Comparison of ENCODE assay signal across 10 cellular contexts in the genomic region with DNA sequence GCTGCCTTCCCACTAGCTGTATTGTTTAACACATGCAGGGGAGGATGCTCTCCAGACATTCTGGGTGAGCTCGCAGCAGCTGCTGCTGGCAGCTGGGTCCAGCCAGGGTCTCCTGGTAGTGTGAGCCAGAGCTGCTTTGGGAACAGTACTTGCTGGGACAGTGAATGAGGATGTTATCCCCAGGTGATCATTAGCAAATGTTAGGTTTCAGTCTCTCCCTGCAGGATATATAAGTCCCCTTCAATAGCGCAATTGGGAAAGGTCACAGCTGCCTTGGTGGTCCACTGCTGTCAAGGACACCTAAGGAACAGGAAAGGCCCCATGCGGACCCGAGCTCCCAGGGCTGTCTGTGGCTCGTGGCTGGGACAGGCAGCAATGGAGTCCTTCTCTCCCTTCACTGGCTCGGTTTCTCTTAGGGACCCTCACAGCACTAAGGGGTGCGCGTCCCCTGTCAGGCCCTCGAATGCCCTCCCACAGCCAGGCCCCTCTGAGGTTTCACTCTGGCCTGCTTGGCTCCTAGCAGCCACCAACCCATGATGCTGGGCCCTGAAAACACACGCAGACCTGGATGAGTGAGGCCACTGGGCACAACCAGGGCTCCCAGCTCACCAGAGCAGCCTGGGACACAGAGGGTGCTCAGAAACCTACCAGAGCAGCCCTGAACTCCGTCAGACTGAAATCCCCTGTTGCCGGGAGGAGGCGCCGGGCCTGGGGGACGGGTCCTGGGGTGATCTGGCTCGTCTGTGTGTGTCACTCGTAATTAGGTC.
A peak's percentile ranks its signal among the peaks of the same experiment; 100 is the strongest.
DNase-seq lines count a peak whose midpoint lies in the region; ATAC-seq and TF ChIP-seq lines count a peak whose summit lies in the region.
"Had no signal": no experiment of that assay in that cellular context is flagged by ENCODE, and none has a peak within 500 bp of the region (broad histone marks: within the 10 kb centered on the region; RNA-seq: fewer than 3 reads in every experiment).

No MANE protein-coding gene starts in this region.

- H3K36me3 Mint-ChIP-seq in WTC11 (no peaks in the 10 kb centered on the region), Calu3 (ENCODE audit: insufficient read depth, unreplicated experiment) (peaks cover 29% of the 10 kb centered on the region)
- H3K36me3 Mint-ChIP-seq in stimulated activated effector memory CD8-positive, alpha-beta T cell treated with anti-CD3 and anti-CD28 coated beads, Interleukin-12 subunit alpha, Interleukin-12 subunit beta, amount 100 ng/mL, for 72 hours: no peaks in the 10 kb centered on the region
- no peaks in the 10 kb centered on the region for H3K36me3 Mint-ChIP-seq in CD8-positive, alpha-beta memory T cell
- H3K36me3 Mint-ChIP-seq: memory B cell had no signal

- H3K4me1 Mint-ChIP-seq in WTC11 (peaks cover 78% of the 10 kb centered on the region), Calu3 (ENCODE audit: low read depth, unreplicated experiment) (no peaks in the 10 kb centered on the region)
- H3K4me1 Mint-ChIP-seq in stimulated activated effector memory CD8-positive, alpha-beta T cell treated with anti-CD3 and anti-CD28 coated beads, Interleukin-12 subunit alpha, Interleukin-12 subunit beta, amount 100 ng/mL, for 72 hours: peaks cover 10% of the 10 kb centered on the region
- peaks cover 0 to 4% (median 0%) of the 10 kb centered on the region in 3 donors for H3K4me1 Mint-ChIP-seq in CD8-positive, alpha-beta memory T cell

- peak overlapping the region; percentile 88 for H3K27ac Mint-ChIP-seq in WTC11
- no peak overlapping the region for H3K27ac Mint-ChIP-seq in stimulated activated effector memory CD8-positive, alpha-beta T cell treated with anti-CD3 and anti-CD28 coated beads, Interleukin-12 subunit alpha, Interleukin-12 subunit beta, amount 100 ng/mL, for 72 hours
- no peak overlapping the region for H3K27ac Mint-ChIP-seq in Calu3 (ENCODE audit: unreplicated experiment)
- no peak overlapping the region for H3K27ac Mint-ChIP-seq in CD8-positive, alpha-beta memory T cell
- H3K27ac Mint-ChIP-seq: activated CD8-positive, alpha-beta T cell treated with anti-CD3 and anti-CD28 coated beads for 36 hours; memory B cell had no signal

- no peak overlapping the region for H3K4me3 Mint-ChIP-seq in WTC11
- no peak overlapping the region for H3K4me3 Mint-ChIP-seq in stimulated activated effector memory CD8-positive, alpha-beta T cell treated with anti-CD3 and anti-CD28 coated beads, Interleukin-12 subunit alpha, Interleukin-12 subunit beta, amount 100 ng/mL, for 72 hours
- H3K4me3 Mint-ChIP-seq in Calu3 (ENCODE audit: low read depth, unreplicated experiment): no peak overlapping the region
- no peak overlapping the region for H3K4me3 Mint-ChIP-seq in CD8-positive, alpha-beta memory T cell
- H3K4me3 Mint-ChIP-seq: activated CD8-positive, alpha-beta T cell treated with anti-CD3 and anti-CD28 coated beads for 36 hours; memory B cell had no signal

- DNase-seq in WTC11 (ENCODE audit: low spot score): no peak
- DNase-seq in right cardiac atrium: no peak
- DNase-seq in stimulated activated effector memory CD8-positive, alpha-beta T cell treated with anti-CD3 and anti-CD28 coated beads, Interleukin-12 subunit alpha, Interleukin-12 subunit beta, amount 100 ng/mL, for 72 hours (ENCODE audit: low spot score in 2 of 2): no peak
- no peak for DNase-seq in Calu3
- no peak for DNase-seq in CD8-positive, alpha-beta memory T cell
- DNase-seq: activated CD8-positive, alpha-beta T cell treated with anti-CD3 and anti-CD28 coated beads for 36 hours; NCI-H446 had no signal

- ATAC-seq in WTC11 (peak; percentile 63), right cardiac atrium (peak in 1 of 2 donors; percentile 28), HG03097 (IDR thresholded peaks at IDR 0.05; ENCODE audit: low FRiP score, unreplicated experiment) (no peak)
- peak; percentile 31 for ATAC-seq in stimulated activated effector memory CD8-positive, alpha-beta T cell treated with anti-CD3 and anti-CD28 coated beads, Interleukin-12 subunit alpha, Interleukin-12 subunit beta, amount 100 ng/mL, for 72 hours
- ATAC-seq: activated CD8-positive, alpha-beta T cell treated with anti-CD3 and anti-CD28 coated beads for 36 hours had no signal

- POLR2A ChIA-PET in HEK293 (lab: Yijun Ruan, JAX): no interaction called here
- POLR2A ChIA-PET in WTC11 (lab: Charles Lee): interaction anchor here (0.6 kb wide), 1 partner anchor 22 kb away, joined by 3 read pairs; no protein-coding TSS in a partner anchor
- POLR2A ChIA-PET in CD8-positive, alpha-beta memory T cell (lab: Charles Lee): no interaction called here

- CTCF ChIA-PET in HEK293 (lab: Yijun Ruan, JAX): interaction anchor here (0.7 kb wide), 1 partner anchor 16 kb away, joined by 3 read pairs; no protein-coding TSS in a partner anchor
- CTCF ChIA-PET in WTC11 (lab: Charles Lee): interaction anchor here (0.6 to 2.7 kb wide), 4 partner anchors 35 to 372 kb away, joined by 3 to 21 read pairs (median 4); no protein-coding TSS in a partner anchor
- CTCF ChIA-PET in Calu3 (lab: Charles Lee): no interaction called here
- CTCF ChIA-PET in CD8-positive, alpha-beta memory T cell (lab: Charles Lee): no interaction called here

- H3K27me3 ChIP-seq in right cardiac atrium (ENCODE audit: control insufficient read depth, insufficient read depth): no peaks in the 10 kb centered on the region
- no peaks in the 10 kb centered on the region for H3K27me3 ChIP-seq in CD8-positive, alpha-beta memory T cell (ENCODE audit: insufficient read depth, low read length, poor library complexity, severe bottlenecking)

- H3K9me3 Mint-ChIP-seq in WTC11 (no peaks in the 10 kb centered on the region), Calu3 (ENCODE audit: low read depth, unreplicated experiment) (no peaks in the 10 kb centered on the region)
- H3K9me3 Mint-ChIP-seq in stimulated activated effector memory CD8-positive, alpha-beta T cell treated with anti-CD3 and anti-CD28 coated beads, Interleukin-12 subunit alpha, Interleukin-12 subunit beta, amount 100 ng/mL, for 72 hours: no peaks in the 10 kb centered on the region
- H3K9me3 Mint-ChIP-seq in CD8-positive, alpha-beta memory T cell: no peaks in the 10 kb centered on the region
- H3K9me3 Mint-ChIP-seq: activated CD8-positive, alpha-beta T cell treated with anti-CD3 and anti-CD28 coated beads for 36 hours; memory B cell had no signal

- no peak for TF ChIP-seq CTCF in HEK293 (tag by site-specific recombination; IDR thresholded peaks at IDR 0.05)
- TF ChIP-seq CTCF in WTC11 (IDR thresholded peaks at IDR 0.05): no peak
- TF ChIP-seq CTCF in Calu3 (IDR thresholded peaks at IDR 0.05; ENCODE audit: unreplicated experiment): no peak

- H3K4me3 ChIP-seq in HEK293 (ENCODE audit: low read depth, low read length): no peak overlapping the region
- H3K4me3 ChIP-seq in right cardiac atrium (ENCODE audit: low read length): no peak overlapping the region
- no peak overlapping the region for H3K4me3 ChIP-seq in CD8-positive, alpha-beta memory T cell (ENCODE audit: low read length)

- H3K27me3 Mint-ChIP-seq in WTC11 (ENCODE audit: low read depth) (no peaks in the 10 kb centered on the region), Calu3 (ENCODE audit: unreplicated experiment) (no peaks in the 10 kb centered on the region)
- H3K27me3 Mint-ChIP-seq in CD8-positive, alpha-beta memory T cell: peaks cover 8 to 13% of the 10 kb centered on the region in 2 donors

- 83% methylated on average over 17 of the region's 17 CpGs for WGBS in right cardiac atrium

- H3K9me3 ChIP-seq in HEK293 (ENCODE audit: control insufficient read depth, insufficient read depth, low read depth, low read length) (no peaks in the 10 kb centered on the region), right cardiac atrium (ENCODE audit: control insufficient read depth, low read length) (no peaks in the 10 kb centered on the region)
- H3K9me3 ChIP-seq in CD8-positive, alpha-beta memory T cell (ENCODE audit: low read length): no peaks in the 10 kb centered on the region

- H3K36me3 ChIP-seq in HEK293 (ENCODE audit: control insufficient read depth in 2 of 2, insufficient read depth in 1 of 2, low read length in 2 of 2): no peaks in the 10 kb centered on the region; a peak in 1 of 3 replicates
- H3K36me3 ChIP-seq in CD8-positive, alpha-beta memory T cell (ENCODE audit: insufficient read depth, low read length): no peaks in the 10 kb centered on the region

- intact Hi-C loops in right cardiac atrium (cut with DNase I): no loop called here
- intact Hi-C loops in Calu3 (cut with micrococcal nuclease; ENCODE audit: unreplicated experiment): no loop called here

- no TSS peak for BruUV-seq in Calu3 (replicated peaks; lab: Mats Ljungman, UMichigan)

- H3K4me1 ChIP-seq in HEK293 (ENCODE audit: control insufficient read depth, insufficient read depth, low read length) (peaks cover 13% of the 10 kb centered on the region; the same call in 1 of the 2 replicates), right cardiac atrium (ENCODE audit: control insufficient read depth, insufficient read depth, low read length) (peaks cover 14% of the 10 kb centered on the region)
- H3K4me1 ChIP-seq in CD8-positive, alpha-beta memory T cell (ENCODE audit: insufficient read depth, low read length): no peaks in the 10 kb centered on the region

- 0 out of 2 replicates have a peak overlapping the region, but pooled peaks have one; percentile 31 for H3K27ac ChIP-seq in HEK293 (ENCODE audit: extremely low read depth, low read depth, low read length)
- H3K27ac ChIP-seq in right cardiac atrium (ENCODE audit: low read length): peak overlapping the region; percentile 1
- no peak overlapping the region for H3K27ac ChIP-seq in CD8-positive, alpha-beta memory T cell (ENCODE audit: low read depth, low read length)

TF ChIP-seq in HEK293, 187 proteins besides CTCF, POLR2A, EP300 and RAD21:
- TF ChIP-seq ZNF214 (tag by site-specific recombination; IDR thresholded peaks at IDR 0.05; ENCODE audit: borderline replicate concordance) (no peak), ZIC2 (tag by site-specific recombination; IDR thresholded peaks at IDR 0.05) (peak; percentile 40)

TF ChIP-seq in WTC11, 78 proteins besides CTCF, POLR2A, EP300 and RAD21 (continues in another document):
- TF ChIP-seq, protein P1, sequence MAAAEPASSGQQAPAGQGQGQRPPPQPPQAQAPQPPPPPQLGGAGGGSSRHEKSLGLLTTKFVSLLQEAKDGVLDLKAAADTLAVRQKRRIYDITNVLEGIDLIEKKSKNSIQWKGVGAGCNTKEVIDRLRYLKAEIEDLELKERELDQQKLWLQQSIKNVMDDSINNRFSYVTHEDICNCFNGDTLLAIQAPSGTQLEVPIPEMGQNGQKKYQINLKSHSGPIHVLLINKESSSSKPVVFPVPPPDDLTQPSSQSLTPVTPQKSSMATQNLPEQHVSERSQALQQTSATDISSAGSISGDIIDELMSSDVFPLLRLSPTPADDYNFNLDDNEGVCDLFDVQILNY (CRISPR knock-in tag; IDR thresholded peaks at IDR 0.05): no peak
- TF ChIP-seq SMAD4 (CRISPR knock-in tag; IDR thresholded peaks at IDR 0.05) (no peak), TEAD1 (CRISPR knock-in tag; IDR thresholded peaks at IDR 0.05) (0 out of 2 replicates have a peak, but pooled peaks have one; percentile 42), RORB (CRISPR knock-in tag; IDR thresholded peaks at IDR 0.05) (no peak)

Comparison
In these comparisons a context has a peak if more than half of its experiments do, and no peak if none do; other contexts are left out.
1. CTCF ChIA-PET loops: an anchor here in HEK293 (0.7 kb wide) and WTC11 (0.6 to 2.7 kb wide); none called in Calu3 and CD8-positive, alpha-beta memory T cell.